In the genomic region with DNA sequence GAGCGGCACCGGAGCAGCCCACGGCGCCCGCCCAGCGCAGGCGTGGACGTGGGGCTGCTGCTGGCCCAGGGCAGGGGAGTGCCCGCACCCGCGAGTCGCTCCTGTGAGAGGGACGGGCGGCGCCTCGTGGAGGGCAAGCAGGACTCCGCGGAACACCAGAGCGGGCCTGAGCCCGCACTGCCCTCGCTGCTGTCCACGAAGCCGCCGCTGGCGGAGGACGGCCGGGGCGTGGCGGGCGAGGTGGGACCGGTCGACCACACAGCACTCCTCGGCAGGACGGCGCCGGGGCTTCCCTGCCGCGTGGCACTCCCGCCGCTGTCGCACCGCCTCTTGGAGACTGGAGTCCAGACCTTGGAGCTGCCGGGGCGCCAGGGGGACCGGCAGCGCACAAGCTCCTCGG, we compare ENCODE assay signal across 27 cellular contexts.
"Had no signal": no experiment of that assay in that cellular context is flagged by ENCODE, and none has a peak within 500 bp of the region (broad histone marks: within the 10 kb centered on the region; RNA-seq: fewer than 3 reads in every experiment).

No MANE protein-coding gene starts in this region.

- H3K4me1 Mint-ChIP-seq: naive B cell; neural crest cell; stimulated activated effector memory CD8-positive, alpha-beta T cell treated with anti-CD3 and anti-CD28 coated beads, Interleukin-12 subunit alpha, Interleukin-12 subunit beta, amount 100 ng/mL, for 72 hours had no signal

- ATAC-seq: naive thymus-derived CD8-positive, alpha-beta T cell; psoas muscle; right cardiac atrium; right lobe of liver; stimulated activated effector memory CD8-positive, alpha-beta T cell treated with anti-CD3 and anti-CD28 coated beads, Interleukin-12 subunit alpha, Interleukin-12 subunit beta, amount 100 ng/mL, for 72 hours; upper lobe of right lung had no signal

- H3K27ac Mint-ChIP-seq: naive B cell; naive thymus-derived CD8-positive, alpha-beta T cell; natural killer cell treated with Interleukin-12 subunit alpha and Interleukin-12 subunit beta and Interleukin-15 and Interleukin-18, amount 100 ng/mL, for 72 hours; stimulated activated effector memory CD8-positive, alpha-beta T cell treated with anti-CD3 and anti-CD28 coated beads, Interleukin-12 subunit alpha, Interleukin-12 subunit beta, amount 100 ng/mL, for 72 hours; stimulated activated naive CD8-positive, alpha-beta T cell treated with anti-CD3 and anti-CD28 coated beads, Interleukin-15, Interleukin-2, amounts not matched to agents 100 ng/mL and 50 ng/mL, for 24 hours; type B pancreatic cell had no signal

- H3K4me3 Mint-ChIP-seq: naive B cell; naive thymus-derived CD8-positive, alpha-beta T cell; natural killer cell treated with Interleukin-12 subunit alpha and Interleukin-12 subunit beta and Interleukin-15 and Interleukin-18, amount 100 ng/mL, for 72 hours; nephron progenitor cell; neural crest cell; stimulated activated effector memory CD8-positive, alpha-beta T cell treated with anti-CD3 and anti-CD28 coated beads, Interleukin-12 subunit alpha, Interleukin-12 subunit beta, amount 100 ng/mL, for 72 hours; stimulated activated naive CD8-positive, alpha-beta T cell treated with anti-CD3 and anti-CD28 coated beads, Interleukin-15, Interleukin-2, amounts not matched to agents 100 ng/mL and 50 ng/mL, for 24 hours; type B pancreatic cell had no signal

- DNase-seq: naive B cell; naive thymus-derived CD8-positive, alpha-beta T cell; nephron progenitor cell; occipital lobe; posterior cingulate gyrus; psoas muscle; right lobe of liver; sigmoid colon; small intestine; stimulated activated CD4-positive, alpha-beta T cell treated with anti-CD3 and anti-CD28 coated beads, Interleukin-15, amount 100 ng/mL, for 24 hours; stimulated activated CD4-positive, alpha-beta T cell treated with anti-CD3 and anti-CD28 coated beads, Interleukin-2, amount 100 ng/mL, for 24 hours; stimulated activated CD4-positive, alpha-beta T cell treated with anti-CD3 and anti-CD28 coated beads, Interleukin-2, amount 100 ng/mL, for 48 hours; stimulated activated CD4-positive, alpha-beta T cell treated with anti-CD3 and anti-CD28 coated beads, Interleukin-4, amount 100 ng/mL, for 24 hours; stimulated activated naive CD4-positive, alpha-beta T cell; substantia nigra; testis; tibial artery; transverse colon; upper lobe of right lung; uterus had no signal

- H3K36me3 Mint-ChIP-seq: naive B cell; natural killer cell treated with Interleukin-12 subunit alpha and Interleukin-12 subunit beta and Interleukin-15 and Interleukin-18, amount 100 ng/mL, for 72 hours; stimulated activated effector memory CD8-positive, alpha-beta T cell treated with anti-CD3 and anti-CD28 coated beads, Interleukin-12 subunit alpha, Interleukin-12 subunit beta, amount 100 ng/mL, for 72 hours; type B pancreatic cell had no signal

- H3K9me3 Mint-ChIP-seq: naive B cell; naive thymus-derived CD8-positive, alpha-beta T cell; natural killer cell treated with Interleukin-12 subunit alpha and Interleukin-12 subunit beta and Interleukin-15 and Interleukin-18, amount 100 ng/mL, for 72 hours; nephron progenitor cell; neural crest cell; stimulated activated effector memory CD8-positive, alpha-beta T cell treated with anti-CD3 and anti-CD28 coated beads, Interleukin-12 subunit alpha, Interleukin-12 subunit beta, amount 100 ng/mL, for 72 hours; stimulated activated naive CD8-positive, alpha-beta T cell treated with anti-CD3 and anti-CD28 coated beads, Interleukin-15, Interleukin-2, amounts not matched to agents 100 ng/mL and 50 ng/mL, for 24 hours; type B pancreatic cell had no signal

- H3K27me3 Mint-ChIP-seq: naive B cell; naive thymus-derived CD8-positive, alpha-beta T cell; natural killer cell treated with Interleukin-12 subunit alpha and Interleukin-12 subunit beta and Interleukin-15 and Interleukin-18, amount 100 ng/mL, for 72 hours; progenitor cell of endocrine pancreas; stimulated activated naive CD8-positive, alpha-beta T cell treated with anti-CD3 and anti-CD28 coated beads, Interleukin-15, Interleukin-2, amounts not matched to agents 100 ng/mL and 50 ng/mL, for 24 hours; type B pancreatic cell had no signal
